Comparison of ENCODE assay signal across 18 cellular contexts in the genomic region with DNA sequence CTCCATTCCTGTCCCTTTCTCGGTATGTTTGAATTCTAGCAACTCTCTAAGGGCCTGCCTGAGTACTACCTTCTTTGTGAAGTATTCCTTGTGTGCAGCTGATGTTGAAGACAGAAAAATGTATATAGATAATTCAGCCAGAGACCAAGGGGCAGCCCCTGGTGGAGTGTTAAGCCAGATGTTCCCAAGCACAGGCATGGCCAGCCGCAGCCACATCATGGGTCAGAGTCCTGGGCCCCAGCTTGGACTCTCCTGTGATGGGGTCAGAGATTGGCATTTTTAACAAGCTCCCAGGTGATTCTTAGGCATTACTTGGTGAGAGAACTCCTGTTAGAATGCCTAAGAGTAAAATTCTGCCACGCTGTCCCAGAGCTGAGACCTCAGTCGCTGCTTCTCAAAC.
DNase-seq lines count a peak whose midpoint lies in the region; ATAC-seq and TF ChIP-seq lines count a peak whose summit lies in the region.
"Had no signal": no experiment of that assay in that cellular context is flagged by ENCODE, and none has a peak within 500 bp of the region (broad histone marks: within the 10 kb centered on the region; RNA-seq: fewer than 3 reads in every experiment).

No MANE protein-coding gene starts in this region.

- peak overlapping the region; percentile 44; the same call in 1 of the 2 replicates for H3K9ac ChIP-seq in SU-DHL-6 (ENCODE audit: low read length)

- no peak overlapping the region for H3K27ac Mint-ChIP-seq in activated CD8-positive, alpha-beta memory T cell treated with anti-CD3 and anti-CD28 coated beads, Interleukin-2, amount 10 ng/mL, durations not matched to agents 7 days and 5 days
- H3K27ac Mint-ChIP-seq: CD4-positive, CD25-positive, alpha-beta regulatory T cell had no signal

- no peaks in the 10 kb centered on the region for H3K9me2 ChIP-seq in SU-DHL-6 (replicated peaks; ENCODE audit: insufficient read depth, low read length)

- H3K36me3 ChIP-seq in SU-DHL-6 (ENCODE audit: low read length) = peaks cover 6% of the 10 kb centered on the region; the same call in 1 of the 2 replicates
- no peaks in the 10 kb centered on the region for H3K36me3 ChIP-seq in suprapubic skin
- H3K36me3 ChIP-seq: BE2C, SJCRH30 had no signal

- H3K4me3 ChIP-seq in SU-DHL-6 (ENCODE audit: insufficient read depth, low read length, poor library complexity, severe bottlenecking) (no peak overlapping the region), suprapubic skin (no peak overlapping the region)
- H3K4me3 ChIP-seq: SJCRH30 had no signal

- peaks cover 25% of the 10 kb centered on the region for H3K4me1 Mint-ChIP-seq in activated CD8-positive, alpha-beta memory T cell treated with anti-CD3 and anti-CD28 coated beads, Interleukin-2, amount 10 ng/mL, durations not matched to agents 7 days and 5 days

- no peaks in the 10 kb centered on the region for H3K79me2 ChIP-seq in SU-DHL-6 (ENCODE audit: insufficient read depth, low read length)

- H3K27me3 ChIP-seq in SU-DHL-6 (ENCODE audit: low read length) = no peaks in the 10 kb centered on the region
- H3K27me3 ChIP-seq in suprapubic skin = peaks cover 16% of the 10 kb centered on the region
- H3K27me3 ChIP-seq: SJCRH30 had no signal

- H3K27me3 Mint-ChIP-seq in activated CD8-positive, alpha-beta memory T cell treated with anti-CD3 and anti-CD28 coated beads, Interleukin-2, amount 10 ng/mL, durations not matched to agents 7 days and 5 days = peaks cover 14% of the 10 kb centered on the region
- H3K27me3 Mint-ChIP-seq: CD4-positive, CD25-positive, alpha-beta regulatory T cell had no signal

- no peak overlapping the region for H3K4me3 Mint-ChIP-seq in activated CD8-positive, alpha-beta memory T cell treated with anti-CD3 and anti-CD28 coated beads, Interleukin-2, amount 10 ng/mL, durations not matched to agents 7 days and 5 days
- H3K4me3 Mint-ChIP-seq: CD4-positive, CD25-positive, alpha-beta regulatory T cell had no signal

- H3K4me1 ChIP-seq in suprapubic skin = no peaks in the 10 kb centered on the region
- H3K4me1 ChIP-seq: BE2C had no signal

- H3K36me3 Mint-ChIP-seq in activated CD8-positive, alpha-beta memory T cell treated with anti-CD3 and anti-CD28 coated beads, Interleukin-2, amount 10 ng/mL, durations not matched to agents 7 days and 5 days = no peaks in the 10 kb centered on the region
- H3K36me3 Mint-ChIP-seq: CD4-positive, CD25-positive, alpha-beta regulatory T cell had no signal

- H4K20me1 ChIP-seq in SU-DHL-6 (ENCODE audit: low read depth, low read length) = no peaks in the 10 kb centered on the region

- H2AFZ ChIP-seq in SU-DHL-6 (ENCODE audit: low read depth, low read length, severe bottlenecking) = no peak overlapping the region

- 96% methylated on average over 4 of the region's 4 CpGs for WGBS in suprapubic skin

- H3K9me3 ChIP-seq in SU-DHL-6 (ENCODE audit: insufficient read depth, low read length) (peaks cover 13% of the 10 kb centered on the region), suprapubic skin (no peaks in the 10 kb centered on the region)
- H3K9me3 ChIP-seq: BE2C, SJCRH30 had no signal

- no peak for TF ChIP-seq EP300 in suprapubic skin (IDR thresholded peaks at IDR 0.05)

- H3F3A ChIP-seq in SU-DHL-6 (ENCODE audit: insufficient read depth) = peaks cover 44% of the 10 kb centered on the region

- peak; percentile 42 for DNase-seq in activated CD8-positive, alpha-beta memory T cell treated with anti-CD3 and anti-CD28 coated beads for 24 hours
- DNase-seq in activated CD8-positive, alpha-beta memory T cell treated with anti-CD3 and anti-CD28 coated beads, Interleukin-2, amount 10 ng/mL, durations not matched to agents 7 days and 5 days = no peak
- DNase-seq in mesenteric fat pad (ENCODE audit: low spot score) (peak; percentile 53), suprapubic skin (ENCODE audit: low spot score in 2 of 2) (peak; percentile 13 to 53), DMS153 treated with DMSO at 0.1 percent for 48 hours (lab: John Stamatoyannopoulos, UW; ENCODE audit: unreplicated experiment) (no peak)
- DNase-seq: BE2C; CD4-positive, CD25-positive, alpha-beta regulatory T cell; DMS79; Kasumi-1; NCI-H1694; NCI-H2081; NCI-H2171; NCI-H524 treated with DMSO at 0.1 percent for 48 hours; NCI-H82; SJCRH30 had no signal

- CTCF ChIA-PET in activated CD8-positive, alpha-beta memory T cell treated with anti-CD3 and anti-CD28 coated beads, Interleukin-2, amount 10 ng/mL, durations not matched to agents 7 days and 5 days (lab: Charles Lee) = interaction anchor here (0.9 to 3.7 kb wide), 2 partner anchors 94 to 178 kb away, joined by 3 to 18 read pairs; no protein-coding TSS in a partner anchor

- H3K9me3 Mint-ChIP-seq in activated CD8-positive, alpha-beta memory T cell treated with anti-CD3 and anti-CD28 coated beads, Interleukin-2, amount 10 ng/mL, durations not matched to agents 7 days and 5 days (ENCODE audit: low read depth) = no peaks in the 10 kb centered on the region
- H3K9me3 Mint-ChIP-seq: CD4-positive, CD25-positive, alpha-beta regulatory T cell had no signal

- TF ChIP-seq POLR2A in suprapubic skin (IDR thresholded peaks at IDR 0.05) = no peak

- TF ChIP-seq CTCF in SU-DHL-6 (IDR thresholded peaks at IDR 0.05; ENCODE audit: insufficient read depth, low read length, poor library complexity, severe bottlenecking) (no peak), suprapubic skin (IDR thresholded peaks at IDR 0.05) (no peak)

- ATAC-seq in activated CD8-positive, alpha-beta memory T cell treated with anti-CD3 and anti-CD28 coated beads, Interleukin-2, amount 10 ng/mL, durations not matched to agents 7 days and 5 days = no peak
- ATAC-seq in GM18867 (IDR thresholded peaks at IDR 0.05; ENCODE audit: unreplicated experiment) = no peak
- ATAC-seq: Panc1 had no signal

- H3K27ac ChIP-seq in SU-DHL-6 (ENCODE audit: low read depth, low read length) = peak overlapping the region; percentile 89
- H3K27ac ChIP-seq in suprapubic skin = no peak overlapping the region
- H3K27ac ChIP-seq: SJCRH30 had no signal

- H3K4me2 ChIP-seq in SU-DHL-6 (ENCODE audit: low read depth, low read length, poor library complexity, severe bottlenecking) = peak overlapping the region; percentile 47

Comparison
In these comparisons a context has a peak if more than half of its experiments do, and no peak if none do; other contexts are left out.
1. DNase-seq: peak in activated CD8-positive, alpha-beta memory T cell treated with anti-CD3 and anti-CD28 coated beads for 24 hours (single experiment), mesenteric fat pad (single experiment) and suprapubic skin (2 of 2); none in activated CD8-positive, alpha-beta memory T cell treated with anti-CD3 and anti-CD28 coated beads, Interleukin-2, amount 10 ng/mL, durations not matched to agents 7 days and 5 days (single experiment) and DMS153 treated with DMSO at 0.1 percent for 48 hours (single experiment).